Comparison of ENCODE assay signal across 8 cellular contexts in genomic region chr2:28681216-28681981, GRCh38.
DNase-seq lines count a peak whose midpoint lies in the region; ATAC-seq and TF ChIP-seq lines count a peak whose summit lies in the region.

No MANE protein-coding gene starts in this region.

- H3K4ac ChIP-seq in neuronal stem cell (ENCODE audit: low read length) = no peak overlapping the region

- no peaks in the 10 kb centered on the region for H3K9me3 ChIP-seq in ascending aorta
- no peaks in the 10 kb centered on the region for H3K9me3 ChIP-seq in neuronal stem cell (replicated peaks in 1 of 2; ENCODE audit: control insufficient read depth in 2 of 2, insufficient read depth in 1 of 2, low read depth in 1 of 2, low read length in 2 of 2)

- ATAC-seq in GM18511 (IDR thresholded peaks at IDR 0.05; ENCODE audit: unreplicated experiment) (peak; percentile 95), HG02840 (IDR thresholded peaks at IDR 0.05; ENCODE audit: low FRiP score, unreplicated experiment) (peak; percentile 75), T-cell (replicated peaks in 1 of 4) (peak; percentile 88 to 98 (median 90))

- CTCF ChIA-PET in T-cell (lab: Charles Lee) = interaction anchor here in 1 of 2 donors (1.0 to 1.3 kb wide), 2 partner anchors 60 to 87 kb away, joined by 4 to 7 read pairs; no protein-coding TSS in a partner anchor

- H3K4me3 ChIP-seq in ascending aorta (no peak overlapping the region), neuronal stem cell (ENCODE audit: low read length in 2 of 2) (no peak overlapping the region)

- no peak overlapping the region for H2BK12ac ChIP-seq in neuronal stem cell (ENCODE audit: low read length)

- H3K4me1 ChIP-seq in ascending aorta (peaks cover 6 to 30% of the 10 kb centered on the region in 2 donors), neuronal stem cell (ENCODE audit: control insufficient read depth in 2 of 2, insufficient read depth in 1 of 2, low read depth in 1 of 2, low read length in 2 of 2) (peaks cover 14 to 16% of the 10 kb centered on the region in 2 donors)

- peak overlapping the region in 1 of 3 donors; percentile 17 for H3K4me3 Mint-ChIP-seq in T-cell

- H3K9ac ChIP-seq in neuronal stem cell (ENCODE audit: low read depth, low read length, poor library complexity) = no peak overlapping the region

- peak; percentile 16 to 62 (median 44) for DNase-seq in T-cell
- no peak for DNase-seq in ascending aorta (ENCODE audit: low spot score in 2 of 2)
- DNase-seq in neuronal stem cell (ENCODE audit: low spot score) = no peak
- DNase-seq in hepatic stellate cell (ENCODE audit: low spot score) = no peak
- no peak for DNase-seq in mesenteric fat pad (ENCODE audit: low spot score)
- no peak for DNase-seq in DMS 273 (lab: John Stamatoyannopoulos, UW; ENCODE audit: unreplicated experiment)

- H3K4me2 ChIP-seq in neuronal stem cell (ENCODE audit: insufficient read depth, low read length, poor library complexity, severe bottlenecking) = no peak overlapping the region

- peak overlapping the region; percentile 51 for H2AFZ ChIP-seq in neuronal stem cell (ENCODE audit: low read length)

- H2BK5ac ChIP-seq in neuronal stem cell (ENCODE audit: low read length) = no peak overlapping the region

- H3K27ac ChIP-seq in ascending aorta = peak overlapping the region; percentile 32 to 64
- H3K27ac ChIP-seq in neuronal stem cell (replicated peaks; ENCODE audit: low read length) = no peak overlapping the region

- no peaks in the 10 kb centered on the region for H3K9me3 Mint-ChIP-seq in T-cell

- H3K36me3 ChIP-seq in ascending aorta (no peaks in the 10 kb centered on the region), neuronal stem cell (replicated peaks in 1 of 2; ENCODE audit: control insufficient read depth in 2 of 2, insufficient read depth in 2 of 2, low read length in 2 of 2) (no peaks in the 10 kb centered on the region)

- H3K27ac Mint-ChIP-seq in T-cell = peak overlapping the region; percentile 6 to 84

- intact Hi-C loops in ascending aorta (cut with DNase I) = loop anchor here (1.0 kb wide), 1 partner anchor 88 kb away; no protein-coding TSS in a partner anchor

- peaks cover 33 to 39% (median 33%) of the 10 kb centered on the region in 3 donors for H3K4me1 Mint-ChIP-seq in T-cell

- H3K27me3 ChIP-seq in ascending aorta (no peaks in the 10 kb centered on the region), neuronal stem cell (ENCODE audit: control insufficient read depth in 3 of 3, insufficient read depth in 3 of 3, low read depth in 1 of 3, low read length in 3 of 3) (no peaks in the 10 kb centered on the region)

- WGBS in neuronal stem cell (ENCODE audit: extremely low coverage in 2 of 2, insufficient read length in 2 of 2, insufficient replicate concordance in 1 of 2), 2 donors = no CpG with 5 or more reads among the region's 5 CpGs

- H2BK120ac ChIP-seq in neuronal stem cell (ENCODE audit: low read depth, low read length) = no peak overlapping the region

- H3K18ac ChIP-seq in neuronal stem cell (ENCODE audit: low read length) = no peak overlapping the region

- TF ChIP-seq CTCF in ascending aorta (IDR thresholded peaks at IDR 0.05) = no peak

- no peaks in the 10 kb centered on the region for H3K27me3 Mint-ChIP-seq in T-cell

- H3K36me3 Mint-ChIP-seq in T-cell = no peaks in the 10 kb centered on the region

- no peak overlapping the region for H2AK5ac ChIP-seq in neuronal stem cell (ENCODE audit: low read depth, low read length)

- H3K14ac ChIP-seq in neuronal stem cell (ENCODE audit: low read length) = no peak overlapping the region

- no peak overlapping the region for H3K23ac ChIP-seq in neuronal stem cell (ENCODE audit: low read depth, low read length, poor library complexity)

- H4K91ac ChIP-seq in neuronal stem cell (ENCODE audit: low read depth, low read length, poor library complexity) = no peak overlapping the region

- POLR2A ChIA-PET in T-cell (lab: Charles Lee) = interaction anchor here in 1 of 2 donors (0.6 kb wide), 1 partner anchor 116 kb away, joined by 6 read pairs; no protein-coding TSS in a partner anchor

- no peak overlapping the region for H2BK15ac ChIP-seq in neuronal stem cell (ENCODE audit: low read length)

- H4K8ac ChIP-seq in neuronal stem cell (ENCODE audit: low read depth, low read length) = no peak overlapping the region

- H3K79me1 ChIP-seq in neuronal stem cell (ENCODE audit: low read depth, low read length) = no peaks in the 10 kb centered on the region

Comparison
In these comparisons a context has a peak if more than half of its experiments do, and no peak if none do; other contexts are left out.
1. DNase-seq: peak in T-cell (34 of 34); none in ascending aorta (0 of 2), neuronal stem cell (single experiment), hepatic stellate cell (single experiment), mesenteric fat pad (single experiment) and DMS 273 (single experiment).
2. Peak in every context shown above with its lines, with median percentiles within 50 percentile points of each other: ATAC-seq.